10 cellular contexts compared by ENCODE assay signal in the genomic region with DNA sequence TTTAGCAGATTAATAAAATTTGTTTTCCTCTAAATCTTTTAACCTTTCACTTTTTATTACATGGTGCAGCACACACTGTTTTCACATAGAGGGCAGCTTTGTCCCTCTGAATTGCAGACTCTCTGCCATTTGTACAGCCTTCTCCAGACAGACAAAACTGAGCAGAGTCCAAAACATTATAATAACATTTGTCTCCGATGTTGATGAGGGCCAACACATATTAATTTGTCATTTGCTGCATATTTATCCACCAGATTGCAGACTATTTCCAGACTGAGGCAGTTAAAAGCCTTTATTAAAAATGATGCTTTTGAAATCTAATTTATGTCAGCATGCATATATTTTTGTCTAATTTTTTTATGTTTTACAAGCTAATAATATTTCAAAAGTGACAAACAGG.
DNase-seq lines count a peak whose midpoint lies in the region; ATAC-seq, FAIRE-seq and TF ChIP-seq lines count a peak whose summit lies in the region.
"Had no signal": no experiment of that assay in that cellular context is flagged by ENCODE, and none has a peak within 500 bp of the region (broad histone marks: within the 10 kb centered on the region; RNA-seq: fewer than 3 reads in every experiment).

No MANE protein-coding gene starts in this region.

- CTCF ChIA-PET in endothelial cell of umbilical vein (lab: Charles Lee): interaction anchor here (0.8 to 2.1 kb wide), 13 partner anchors 13 to 1093 kb away, joined by 3 to 7 read pairs (median 3); no protein-coding TSS in a partner anchor

- H2BK120ac ChIP-seq in neuronal stem cell (ENCODE audit: low read depth, low read length): no peak overlapping the region

- H3K4me3 ChIP-seq in OCI-LY3 (ENCODE audit: low read length) (no peak overlapping the region), endothelial cell of umbilical vein (replicated peaks in 1 of 3; ENCODE audit: insufficient read depth in 1 of 3, low read depth in 1 of 3, low read length in 3 of 3) (no peak overlapping the region), neuronal stem cell (ENCODE audit: low read length in 2 of 2) (no peak overlapping the region)

- H3K79me2 ChIP-seq in OCI-LY3 (ENCODE audit: low read length) (no peaks in the 10 kb centered on the region), endothelial cell of umbilical vein (ENCODE audit: control insufficient read depth, insufficient read depth, low read length) (no peaks in the 10 kb centered on the region)

- no peak overlapping the region for H2BK15ac ChIP-seq in neuronal stem cell (ENCODE audit: low read length)

- H3K27ac ChIP-seq in OCI-LY3 (ENCODE audit: low read length) (no peak overlapping the region), endothelial cell of umbilical vein (ENCODE audit: insufficient read depth, low read depth, low read length) (no peak overlapping the region), neuronal stem cell (replicated peaks; ENCODE audit: low read length) (no peak overlapping the region)

- no peak overlapping the region for H2BK12ac ChIP-seq in neuronal stem cell (ENCODE audit: low read length)

- DNase-seq in LHCN-M2 (ENCODE audit: low read depth) (peak; percentile 69), endothelial cell of umbilical vein (ENCODE audit: low read depth, low spot score) (peak; percentile 43), pons (ENCODE audit: low spot score) (peak; percentile 53), neuronal stem cell (ENCODE audit: low spot score) (no peak), activated T-cell treated with anti-CD3 and anti-CD28 coated beads for 4 hours (no peak)
- DNase-seq: effector CD8-positive, alpha-beta T cell; mesendoderm had no signal

- H3K14ac ChIP-seq in neuronal stem cell (ENCODE audit: low read length): no peak overlapping the region

- POLR2A ChIA-PET in endothelial cell of umbilical vein (lab: Charles Lee): no interaction called here

- H2AFZ ChIP-seq in OCI-LY3 (ENCODE audit: low read depth, low read length): no peak overlapping the region
- no peak overlapping the region for H2AFZ ChIP-seq in endothelial cell of umbilical vein (ENCODE audit: low read depth, low read length)
- no peak overlapping the region for H2AFZ ChIP-seq in neuronal stem cell (ENCODE audit: low read length)

- H4K8ac ChIP-seq in neuronal stem cell (ENCODE audit: low read depth, low read length): no peak overlapping the region

- WGBS in neuronal stem cell (ENCODE audit: extremely low coverage in 2 of 2, insufficient read length in 2 of 2, insufficient replicate concordance in 1 of 2), 2 donors: no CpG with 5 or more reads among the region's 1 CpG

- ATAC-seq in GM19455 (IDR thresholded peaks at IDR 0.05; ENCODE audit: unreplicated experiment) (no peak), GM21786 (IDR thresholded peaks at IDR 0.05; ENCODE audit: unreplicated experiment) (no peak)

- H3K9me1 ChIP-seq in endothelial cell of umbilical vein (replicated peaks; ENCODE audit: control insufficient read depth, extremely low read depth, insufficient read depth, low read length): no peaks in the 10 kb centered on the region

- H3K4me1 ChIP-seq in OCI-LY3 (ENCODE audit: low read length): no peaks in the 10 kb centered on the region
- H3K4me1 ChIP-seq in endothelial cell of umbilical vein (ENCODE audit: control insufficient read depth, extremely low read depth, insufficient read depth, low read length): peaks cover 14% of the 10 kb centered on the region
- no peaks in the 10 kb centered on the region for H3K4me1 ChIP-seq in neuronal stem cell (ENCODE audit: control insufficient read depth in 2 of 2, insufficient read depth in 1 of 2, low read depth in 1 of 2, low read length in 2 of 2)

- H3K9ac ChIP-seq in OCI-LY3 (ENCODE audit: low read length) (no peak overlapping the region), endothelial cell of umbilical vein (replicated peaks; ENCODE audit: extremely low read depth, insufficient read depth, low read length) (peak overlapping the region; percentile 4), neuronal stem cell (ENCODE audit: low read depth, low read length, poor library complexity) (no peak overlapping the region)

- H3K36me3 ChIP-seq in OCI-LY3 (replicated peaks; ENCODE audit: low read depth, low read length) (no peaks in the 10 kb centered on the region), endothelial cell of umbilical vein (ENCODE audit: control insufficient read depth in 2 of 2, extremely low read depth in 1 of 2, insufficient read depth in 2 of 2, low read length in 2 of 2) (no peaks in the 10 kb centered on the region), neuronal stem cell (replicated peaks in 1 of 2; ENCODE audit: control insufficient read depth in 2 of 2, insufficient read depth in 2 of 2, low read length in 2 of 2) (no peaks in the 10 kb centered on the region)

- FAIRE-seq in endothelial cell of umbilical vein (lab: Jason Lieb, UNC): peak; percentile 33

- H3K27me3 ChIP-seq in OCI-LY3 (ENCODE audit: low read depth, low read length) (no peaks in the 10 kb centered on the region), endothelial cell of umbilical vein (ENCODE audit: control insufficient read depth in 2 of 2, insufficient read depth in 2 of 2, low read length in 2 of 2) (no peaks in the 10 kb centered on the region), neuronal stem cell (ENCODE audit: control insufficient read depth in 3 of 3, insufficient read depth in 3 of 3, low read depth in 1 of 3, low read length in 3 of 3) (no peaks in the 10 kb centered on the region)

- TF ChIP-seq CTCF in OCI-LY3 (IDR thresholded peaks at IDR 0.05; ENCODE audit: low read depth, low read length) (peak; percentile 42), endothelial cell of umbilical vein (IDR thresholded peaks at IDR 0.05; ENCODE audit: extremely low read depth in 1 of 2, insufficient read depth in 1 of 2, low read depth in 1 of 2, low read length in 2 of 2) (peak; percentile 27 to 38)

- no peak for TF ChIP-seq POLR2A in endothelial cell of umbilical vein (IDR thresholded peaks at IDR 0.05; ENCODE audit: low read depth, low read length)

- intact Hi-C loops in endothelial cell of umbilical vein (cut with micrococcal nuclease): loop anchor here (1.0 to 10.0 kb wide), 6 partner anchors 9 to 667 kb away; no protein-coding TSS in a partner anchor

- H4K20me1 ChIP-seq in OCI-LY3 (ENCODE audit: insufficient read depth, low read length) (no peaks in the 10 kb centered on the region), endothelial cell of umbilical vein (replicated peaks; ENCODE audit: control insufficient read depth, extremely low read depth, insufficient read depth, low read length) (no peaks in the 10 kb centered on the region)

- dilution Hi-C loops in endothelial cell of umbilical vein (cut with MboI; ENCODE audit: extremely low pct_ligation_motif_present, low sequenced_read_pairs): no loop called here

- H2BK5ac ChIP-seq in neuronal stem cell (ENCODE audit: low read length): no peak overlapping the region

- H3K4me2 ChIP-seq in OCI-LY3 (ENCODE audit: low read length) (no peak overlapping the region), endothelial cell of umbilical vein (ENCODE audit: insufficient read depth, low read length) (no peak overlapping the region), neuronal stem cell (ENCODE audit: insufficient read depth, low read length, poor library complexity, severe bottlenecking) (no peak overlapping the region)

- no peak overlapping the region for H3K23ac ChIP-seq in neuronal stem cell (ENCODE audit: low read depth, low read length, poor library complexity)

- H3K9me3 ChIP-seq in OCI-LY3 (ENCODE audit: insufficient read depth, low read length): no peaks in the 10 kb centered on the region
- H3K9me3 ChIP-seq in endothelial cell of umbilical vein (replicated peaks; ENCODE audit: control insufficient read depth, insufficient read depth, low read length): no peaks in the 10 kb centered on the region
- no peaks in the 10 kb centered on the region for H3K9me3 ChIP-seq in neuronal stem cell (replicated peaks in 1 of 2; ENCODE audit: control insufficient read depth in 2 of 2, insufficient read depth in 1 of 2, low read depth in 1 of 2, low read length in 2 of 2)

- no peaks in the 10 kb centered on the region for H3K79me1 ChIP-seq in neuronal stem cell (ENCODE audit: low read depth, low read length)

- H3K18ac ChIP-seq in neuronal stem cell (ENCODE audit: low read length): no peak overlapping the region

- no peak overlapping the region for H3K4ac ChIP-seq in neuronal stem cell (ENCODE audit: low read length)

- no peak overlapping the region for H2AK5ac ChIP-seq in neuronal stem cell (ENCODE audit: low read depth, low read length)

- no TSS peak for BruUV-seq in endothelial cell of umbilical vein (replicated peaks; lab: Mats Ljungman, UMichigan)

- H4K91ac ChIP-seq in neuronal stem cell (ENCODE audit: low read depth, low read length, poor library complexity): no peak overlapping the region

TF ChIP-seq in endothelial cell of umbilical vein, 7 proteins besides CTCF, POLR2A, EP300 and RAD21:
- TF ChIP-seq EZH2 (IDR thresholded peaks at IDR 0.05; ENCODE audit: borderline replicate concordance, low read depth, low read length, severe bottlenecking) (no peak), FOS (IDR thresholded peaks at IDR 0.05; ENCODE audit: borderline replicate concordance, insufficient read depth, low read length) (no peak), JUN (IDR thresholded peaks at IDR 0.05; ENCODE audit: borderline replicate concordance, insufficient read depth, insufficient read length, low read depth) (no peak), MYC (IDR thresholded peaks at IDR 0.05; ENCODE audit: low read depth, low read length) (no peak), POLR2AphosphoS5 (IDR thresholded peaks at IDR 0.05; ENCODE audit: insufficient read depth, low read depth, low read length) (no peak), GATA2 (IDR thresholded peaks at IDR 0.05; ENCODE audit: insufficient read depth, insufficient read length, low read depth, low read length) (no peak)
- TF ChIP-seq, protein P1, sequence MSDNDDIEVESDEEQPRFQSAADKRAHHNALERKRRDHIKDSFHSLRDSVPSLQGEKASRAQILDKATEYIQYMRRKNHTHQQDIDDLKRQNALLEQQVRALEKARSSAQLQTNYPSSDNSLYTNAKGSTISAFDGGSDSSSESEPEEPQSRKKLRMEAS (IDR thresholded peaks at IDR 0.05; ENCODE audit: insufficient read depth, insufficient read length): no peak

Comparison
In these comparisons a context has a peak if more than half of its experiments do, and no peak if none do; other contexts are left out.
1. DNase-seq: peak in LHCN-M2 (single experiment), endothelial cell of umbilical vein (single experiment) and pons (single experiment); none in neuronal stem cell (single experiment) and activated T-cell treated with anti-CD3 and anti-CD28 coated beads for 4 hours (single experiment).